Comparison of ENCODE assay signal across 1 cellular context in genomic region chr12:47852096-47852571, GRCh38.
TF ChIP-seq lines count a peak whose summit lies in the region.

No MANE protein-coding gene starts in this region.

TF ChIP-seq in HepG2, 621 proteins besides CTCF, POLR2A, EP300 and RAD21 (continued from another document and continues in another):
- TF ChIP-seq BCL3 (CRISPR knock-in tag; IDR thresholded peaks at IDR 0.05) = no peak
- TF ChIP-seq, protein P1, sequence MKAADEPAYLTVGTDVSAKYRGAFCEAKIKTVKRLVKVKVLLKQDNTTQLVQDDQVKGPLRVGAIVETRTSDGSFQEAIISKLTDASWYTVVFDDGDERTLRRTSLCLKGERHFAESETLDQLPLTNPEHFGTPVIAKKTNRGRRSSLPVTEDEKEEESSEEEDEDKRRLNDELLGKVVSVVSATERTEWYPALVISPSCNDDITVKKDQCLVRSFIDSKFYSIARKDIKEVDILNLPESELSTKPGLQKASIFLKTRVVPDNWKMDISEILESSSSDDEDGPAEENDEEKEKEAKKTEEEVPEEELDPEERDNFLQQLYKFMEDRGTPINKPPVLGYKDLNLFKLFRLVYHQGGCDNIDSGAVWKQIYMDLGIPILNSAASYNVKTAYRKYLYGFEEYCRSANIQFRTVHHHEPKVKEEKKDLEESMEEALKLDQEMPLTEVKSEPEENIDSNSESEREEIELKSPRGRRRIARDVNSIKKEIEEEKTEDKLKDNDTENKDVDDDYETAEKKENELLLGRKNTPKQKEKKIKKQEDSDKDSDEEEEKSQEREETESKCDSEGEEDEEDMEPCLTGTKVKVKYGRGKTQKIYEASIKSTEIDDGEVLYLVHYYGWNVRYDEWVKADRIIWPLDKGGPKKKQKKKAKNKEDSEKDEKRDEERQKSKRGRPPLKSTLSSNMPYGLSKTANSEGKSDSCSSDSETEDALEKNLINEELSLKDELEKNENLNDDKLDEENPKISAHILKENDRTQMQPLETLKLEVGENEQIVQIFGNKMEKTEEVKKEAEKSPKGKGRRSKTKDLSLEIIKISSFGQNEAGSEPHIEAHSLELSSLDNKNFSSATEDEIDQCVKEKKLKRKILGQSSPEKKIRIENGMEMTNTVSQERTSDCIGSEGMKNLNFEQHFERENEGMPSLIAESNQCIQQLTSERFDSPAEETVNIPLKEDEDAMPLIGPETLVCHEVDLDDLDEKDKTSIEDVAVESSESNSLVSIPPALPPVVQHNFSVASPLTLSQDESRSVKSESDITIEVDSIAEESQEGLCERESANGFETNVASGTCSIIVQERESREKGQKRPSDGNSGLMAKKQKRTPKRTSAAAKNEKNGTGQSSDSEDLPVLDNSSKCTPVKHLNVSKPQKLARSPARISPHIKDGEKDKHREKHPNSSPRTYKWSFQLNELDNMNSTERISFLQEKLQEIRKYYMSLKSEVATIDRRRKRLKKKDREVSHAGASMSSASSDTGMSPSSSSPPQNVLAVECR (CRISPR knock-in tag; IDR thresholded peaks at IDR 0.05; ENCODE audit: borderline replicate concordance) = peak; percentile 52; the same call in 1 of the 2 replicates
- peak; percentile 43; the same call in 1 of the 2 replicates for TF ChIP-seq HOXA5 (CRISPR knock-in tag; IDR thresholded peaks at IDR 0.05)
- TF ChIP-seq ZBTB20 (CRISPR knock-in tag; IDR thresholded peaks at IDR 0.05; ENCODE audit: borderline replicate concordance, low read depth) = no peak
- peak; percentile 58 for TF ChIP-seq SALL1 (CRISPR knock-in tag; IDR thresholded peaks at IDR 0.05)
- no peak for TF ChIP-seq SRSF1 (optimal IDR thresholded peaks at IDR 0.05; ENCODE audit: low read depth, low read length)
- TF ChIP-seq GPBP1L1 (CRISPR knock-in tag; IDR thresholded peaks at IDR 0.05) = no peak
- 0 out of 2 replicates have a peak, but pooled peaks have one; percentile 22 for TF ChIP-seq SMAD3 (CRISPR knock-in tag; IDR thresholded peaks at IDR 0.05)
- TF ChIP-seq SAFB2 (CRISPR knock-in tag; IDR thresholded peaks at IDR 0.05; ENCODE audit: borderline replicate concordance, low read depth) = no peak
- 0 out of 4 replicates have a peak, but pooled peaks of 1 of the 2 experiments have one; percentile 23 for TF ChIP-seq REST (IDR thresholded peaks at IDR 0.05; ENCODE audit: borderline replicate concordance in 1 of 2, low read depth in 1 of 2, low read length in 2 of 2)
- TF ChIP-seq FOXC1 (CRISPR knock-in tag; IDR thresholded peaks at IDR 0.05; ENCODE audit: borderline replicate concordance) = peak; percentile 34; the same call in 1 of the 2 replicates
- no peak for TF ChIP-seq TERF1 (CRISPR knock-in tag; IDR thresholded peaks at IDR 0.05)
- no peak for TF ChIP-seq CAMTA2 (CRISPR knock-in tag; IDR thresholded peaks at IDR 0.05; ENCODE audit: borderline replicate concordance)
- TF ChIP-seq, protein P2, sequence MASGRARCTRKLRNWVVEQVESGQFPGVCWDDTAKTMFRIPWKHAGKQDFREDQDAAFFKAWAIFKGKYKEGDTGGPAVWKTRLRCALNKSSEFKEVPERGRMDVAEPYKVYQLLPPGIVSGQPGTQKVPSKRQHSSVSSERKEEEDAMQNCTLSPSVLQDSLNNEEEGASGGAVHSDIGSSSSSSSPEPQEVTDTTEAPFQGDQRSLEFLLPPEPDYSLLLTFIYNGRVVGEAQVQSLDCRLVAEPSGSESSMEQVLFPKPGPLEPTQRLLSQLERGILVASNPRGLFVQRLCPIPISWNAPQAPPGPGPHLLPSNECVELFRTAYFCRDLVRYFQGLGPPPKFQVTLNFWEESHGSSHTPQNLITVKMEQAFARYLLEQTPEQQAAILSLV (CRISPR knock-in tag; IDR thresholded peaks at IDR 0.05; ENCODE audit: borderline replicate concordance) = no peak
- peak; percentile 67; the same call in 1 of the 2 replicates for TF ChIP-seq MIXL1 (CRISPR knock-in tag; IDR thresholded peaks at IDR 0.05)
- TF ChIP-seq JUND (CRISPR knock-in tag; IDR thresholded peaks at IDR 0.05) = no peak
- TF ChIP-seq, protein P3, sequence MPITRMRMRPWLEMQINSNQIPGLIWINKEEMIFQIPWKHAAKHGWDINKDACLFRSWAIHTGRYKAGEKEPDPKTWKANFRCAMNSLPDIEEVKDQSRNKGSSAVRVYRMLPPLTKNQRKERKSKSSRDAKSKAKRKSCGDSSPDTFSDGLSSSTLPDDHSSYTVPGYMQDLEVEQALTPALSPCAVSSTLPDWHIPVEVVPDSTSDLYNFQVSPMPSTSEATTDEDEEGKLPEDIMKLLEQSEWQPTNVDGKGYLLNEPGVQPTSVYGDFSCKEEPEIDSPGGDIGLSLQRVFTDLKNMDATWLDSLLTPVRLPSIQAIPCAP (CRISPR knock-in tag; IDR thresholded peaks at IDR 0.05; ENCODE audit: low read depth) = no peak
- TF ChIP-seq, protein P4, sequence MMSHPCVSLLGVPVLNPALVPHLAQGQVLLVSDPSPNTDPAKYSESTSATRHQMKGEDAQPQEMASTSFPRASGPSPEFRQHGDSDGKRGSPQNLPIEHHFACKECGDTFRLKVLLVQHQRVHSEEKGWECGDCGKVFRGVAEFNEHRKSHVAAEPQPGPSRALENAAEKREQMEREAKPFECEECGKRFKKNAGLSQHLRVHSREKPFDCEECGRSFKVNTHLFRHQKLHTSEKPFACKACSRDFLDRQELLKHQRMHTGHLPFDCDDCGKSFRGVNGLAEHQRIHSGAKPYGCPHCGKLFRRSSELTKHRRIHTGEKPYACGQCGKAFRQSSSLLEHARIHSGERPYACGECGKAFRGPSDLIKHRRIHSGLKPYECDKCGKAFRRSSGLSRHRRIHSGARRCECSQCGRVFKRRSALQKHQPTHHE (CRISPR knock-in tag; IDR thresholded peaks at IDR 0.05; ENCODE audit: borderline replicate concordance) = no peak
- 0 out of 2 replicates have a peak, but pooled peaks have one; percentile 41 for TF ChIP-seq ZNF264 (CRISPR knock-in tag; IDR thresholded peaks at IDR 0.05)
- TF ChIP-seq ZNF124 (CRISPR knock-in tag; IDR thresholded peaks at IDR 0.05) = peak; percentile 78; the same call in 1 of the 2 replicates
- TF ChIP-seq ZNF556 (CRISPR knock-in tag; IDR thresholded peaks at IDR 0.05; ENCODE audit: borderline replicate concordance) = no peak
- TF ChIP-seq, protein P5, sequence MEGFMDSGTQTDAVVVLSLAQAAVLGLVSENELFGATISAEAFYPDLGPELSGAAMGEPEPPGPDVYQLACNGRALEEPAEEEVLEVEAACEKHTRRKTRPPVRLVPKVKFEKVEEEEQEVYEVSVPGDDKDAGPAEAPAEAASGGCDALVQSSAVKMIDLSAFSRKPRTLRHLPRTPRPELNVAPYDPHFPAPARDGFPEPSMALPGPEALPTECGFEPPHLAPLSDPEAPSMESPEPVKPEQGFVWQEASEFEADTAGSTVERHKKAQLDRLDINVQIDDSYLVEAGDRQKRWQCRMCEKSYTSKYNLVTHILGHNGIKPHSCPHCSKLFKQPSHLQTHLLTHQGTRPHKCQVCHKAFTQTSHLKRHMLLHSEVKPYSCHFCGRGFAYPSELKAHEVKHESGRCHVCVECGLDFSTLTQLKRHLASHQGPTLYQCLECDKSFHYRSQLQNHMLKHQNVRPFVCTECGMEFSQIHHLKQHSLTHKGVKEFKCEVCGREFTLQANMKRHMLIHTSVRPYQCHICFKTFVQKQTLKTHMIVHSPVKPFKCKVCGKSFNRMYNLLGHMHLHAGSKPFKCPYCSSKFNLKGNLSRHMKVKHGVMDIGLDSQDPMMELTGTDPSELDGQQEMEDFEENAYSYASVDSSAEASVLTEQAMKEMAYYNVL (CRISPR knock-in tag; IDR thresholded peaks at IDR 0.05; ENCODE audit: borderline replicate concordance) = no peak
- TF ChIP-seq ZNF510 (CRISPR knock-in tag; IDR thresholded peaks at IDR 0.05; ENCODE audit: low read depth) = no peak
- TF ChIP-seq, protein P6, sequence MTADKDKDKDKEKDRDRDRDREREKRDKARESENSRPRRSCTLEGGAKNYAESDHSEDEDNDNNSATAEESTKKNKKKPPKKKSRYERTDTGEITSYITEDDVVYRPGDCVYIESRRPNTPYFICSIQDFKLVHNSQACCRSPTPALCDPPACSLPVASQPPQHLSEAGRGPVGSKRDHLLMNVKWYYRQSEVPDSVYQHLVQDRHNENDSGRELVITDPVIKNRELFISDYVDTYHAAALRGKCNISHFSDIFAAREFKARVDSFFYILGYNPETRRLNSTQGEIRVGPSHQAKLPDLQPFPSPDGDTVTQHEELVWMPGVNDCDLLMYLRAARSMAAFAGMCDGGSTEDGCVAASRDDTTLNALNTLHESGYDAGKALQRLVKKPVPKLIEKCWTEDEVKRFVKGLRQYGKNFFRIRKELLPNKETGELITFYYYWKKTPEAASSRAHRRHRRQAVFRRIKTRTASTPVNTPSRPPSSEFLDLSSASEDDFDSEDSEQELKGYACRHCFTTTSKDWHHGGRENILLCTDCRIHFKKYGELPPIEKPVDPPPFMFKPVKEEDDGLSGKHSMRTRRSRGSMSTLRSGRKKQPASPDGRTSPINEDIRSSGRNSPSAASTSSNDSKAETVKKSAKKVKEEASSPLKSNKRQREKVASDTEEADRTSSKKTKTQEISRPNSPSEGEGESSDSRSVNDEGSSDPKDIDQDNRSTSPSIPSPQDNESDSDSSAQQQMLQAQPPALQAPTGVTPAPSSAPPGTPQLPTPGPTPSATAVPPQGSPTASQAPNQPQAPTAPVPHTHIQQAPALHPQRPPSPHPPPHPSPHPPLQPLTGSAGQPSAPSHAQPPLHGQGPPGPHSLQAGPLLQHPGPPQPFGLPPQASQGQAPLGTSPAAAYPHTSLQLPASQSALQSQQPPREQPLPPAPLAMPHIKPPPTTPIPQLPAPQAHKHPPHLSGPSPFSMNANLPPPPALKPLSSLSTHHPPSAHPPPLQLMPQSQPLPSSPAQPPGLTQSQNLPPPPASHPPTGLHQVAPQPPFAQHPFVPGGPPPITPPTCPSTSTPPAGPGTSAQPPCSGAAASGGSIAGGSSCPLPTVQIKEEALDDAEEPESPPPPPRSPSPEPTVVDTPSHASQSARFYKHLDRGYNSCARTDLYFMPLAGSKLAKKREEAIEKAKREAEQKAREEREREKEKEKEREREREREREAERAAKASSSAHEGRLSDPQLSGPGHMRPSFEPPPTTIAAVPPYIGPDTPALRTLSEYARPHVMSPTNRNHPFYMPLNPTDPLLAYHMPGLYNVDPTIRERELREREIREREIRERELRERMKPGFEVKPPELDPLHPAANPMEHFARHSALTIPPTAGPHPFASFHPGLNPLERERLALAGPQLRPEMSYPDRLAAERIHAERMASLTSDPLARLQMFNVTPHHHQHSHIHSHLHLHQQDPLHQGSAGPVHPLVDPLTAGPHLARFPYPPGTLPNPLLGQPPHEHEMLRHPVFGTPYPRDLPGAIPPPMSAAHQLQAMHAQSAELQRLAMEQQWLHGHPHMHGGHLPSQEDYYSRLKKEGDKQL (CRISPR knock-in tag; IDR thresholded peaks at IDR 0.05; ENCODE audit: low read depth) = no peak
